In the genomic region with DNA sequence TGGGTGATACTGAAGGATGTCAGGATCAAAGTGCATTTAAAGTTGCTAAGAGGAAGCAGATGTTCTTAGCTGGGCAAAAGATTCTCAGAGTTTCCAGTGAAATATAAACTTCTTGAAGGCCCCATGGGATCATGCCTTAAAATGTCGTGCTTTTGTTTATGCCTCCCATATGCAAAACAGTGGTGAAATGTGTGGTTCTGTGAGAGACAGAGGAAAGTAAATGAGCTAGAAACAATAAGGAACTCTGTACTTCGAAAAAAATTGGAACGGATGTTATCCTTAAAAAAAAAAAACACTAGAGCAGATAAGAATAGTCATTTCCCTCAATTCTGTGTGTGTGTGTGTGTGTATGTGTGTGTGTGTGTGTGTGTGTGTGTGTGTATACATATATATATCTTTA, we compare ENCODE assay signal across 11 cellular contexts.
DNase-seq lines count a peak whose midpoint lies in the region; ATAC-seq and TF ChIP-seq lines count a peak whose summit lies in the region.
"Had no signal": no experiment of that assay in that cellular context is flagged by ENCODE, and none has a peak within 500 bp of the region (broad histone marks: within the 10 kb centered on the region; RNA-seq: fewer than 3 reads in every experiment).

No MANE protein-coding gene starts in this region.

- H3K4me3 ChIP-seq in astrocyte of the cerebellum (ENCODE audit: low read depth, low read length) (no peak overlapping the region), mesendoderm (ENCODE audit: low read length) (no peak overlapping the region)
- H3K4me3 ChIP-seq: right atrium auricular region had no signal

- no peak overlapping the region for H2AK5ac ChIP-seq in mesendoderm (ENCODE audit: low read length)

- no peak overlapping the region for H3K4me3 Mint-ChIP-seq in CD14-positive monocyte

- no peak overlapping the region for H3K4me2 ChIP-seq in mesendoderm (ENCODE audit: low read length)

- H3K56ac ChIP-seq in mesendoderm (ENCODE audit: low read length): no peak overlapping the region

- H2BK120ac ChIP-seq in mesendoderm (ENCODE audit: low read depth, low read length): no peak overlapping the region

- H2BK15ac ChIP-seq in mesendoderm (replicated peaks; ENCODE audit: low read depth): peak overlapping the region; percentile 45

- TF ChIP-seq CTCF in astrocyte of the cerebellum (IDR thresholded peaks at IDR 0.05; ENCODE audit: low read depth, low read length, missing control alignments) (no peak), CD14-positive monocyte (IDR thresholded peaks at IDR 0.05) (no peak)

- H3K79me1 ChIP-seq in mesendoderm (ENCODE audit: low read length): no peaks in the 10 kb centered on the region

- H3K27ac Mint-ChIP-seq in CD14-positive monocyte: no peak overlapping the region

- no peak overlapping the region for H3K4ac ChIP-seq in mesendoderm (ENCODE audit: low read depth, low read length)

- peak; percentile 54 for DNase-seq in COLO829 (ENCODE audit: low spot score)
- DNase-seq in astrocyte of the cerebellum (ENCODE audit: low read depth): peak; percentile 49
- DNase-seq in mesendoderm: no peak
- DNase-seq in CD14-positive monocyte (ENCODE audit: low spot score): no peak
- no peak for DNase-seq in activated CD4-positive, alpha-beta T cell treated with anti-CD3 and anti-CD28 coated beads for 48 hours
- DNase-seq: effector memory CD4-positive, alpha-beta T cell; stimulated activated CD8-positive, alpha-beta memory T cell treated with anti-CD3 and anti-CD28 coated beads, Interleukin-4, amount 100 ng/mL, for 48 hours had no signal

- WGBS in mesendoderm (ENCODE audit: extremely low coverage, insufficient coverage, low lambda C conversion rate): no CpG with 5 or more reads among the region's 3 CpGs

- no peaks in the 10 kb centered on the region for H3K27me3 ChIP-seq in mesendoderm (ENCODE audit: insufficient read depth, low read length, poor library complexity)
- H3K27me3 ChIP-seq: right atrium auricular region had no signal

- no peak overlapping the region for H3K18ac ChIP-seq in mesendoderm (ENCODE audit: low read length)

- H4K8ac ChIP-seq in mesendoderm (ENCODE audit: low read depth, low read length): no peak overlapping the region

- in situ Hi-C loops in astrocyte of the cerebellum (cut with HindIII; ENCODE audit: low sequenced_read_pairs): loop anchor here (5.0 kb wide), 1 partner anchor 62 kb away; no protein-coding TSS in a partner anchor

- no peak overlapping the region for H4K5ac ChIP-seq in mesendoderm (ENCODE audit: low read length)

- no peaks in the 10 kb centered on the region for H3K4me1 ChIP-seq in mesendoderm (ENCODE audit: control insufficient read depth, low read depth, low read length)

- H3K36me3 Mint-ChIP-seq in CD14-positive monocyte: no peaks in the 10 kb centered on the region

- H3K4me1 Mint-ChIP-seq in CD14-positive monocyte: peaks cover 4% of the 10 kb centered on the region

- H3K27me3 Mint-ChIP-seq in CD14-positive monocyte (ENCODE audit: low read depth in 3 of 3): no peaks in the 10 kb centered on the region

- H3K27ac ChIP-seq in mesendoderm (ENCODE audit: low read depth, low read length): no peak overlapping the region
- H3K27ac ChIP-seq: right atrium auricular region had no signal

- no peaks in the 10 kb centered on the region for H3K36me3 ChIP-seq in mesendoderm (ENCODE audit: control insufficient read depth, insufficient read depth, low read length)
- H3K36me3 ChIP-seq: right atrium auricular region had no signal

- ATAC-seq in HG03066 (IDR thresholded peaks at IDR 0.05; ENCODE audit: low read depth, unreplicated experiment) (peak; percentile 74), GM18858 (IDR thresholded peaks at IDR 0.05; ENCODE audit: unreplicated experiment) (no peak), HG02588 (IDR thresholded peaks at IDR 0.05; ENCODE audit: unreplicated experiment) (no peak)

- H3K9me3 Mint-ChIP-seq in CD14-positive monocyte: no peaks in the 10 kb centered on the region

- no peak overlapping the region for H2BK5ac ChIP-seq in mesendoderm (ENCODE audit: low read length)

- H3K9ac ChIP-seq in mesendoderm (ENCODE audit: low read length): no peak overlapping the region

- H3K23ac ChIP-seq in mesendoderm (ENCODE audit: low read length): no peak overlapping the region

- intact Hi-C loops in CD14-positive monocyte (cut with micrococcal nuclease): no loop called here

- H3K79me2 ChIP-seq in mesendoderm (ENCODE audit: control insufficient read depth, insufficient read depth, low read length): no peaks in the 10 kb centered on the region

Comparison
In these comparisons a context has a peak if more than half of its experiments do, and no peak if none do; other contexts are left out.
1. DNase-seq: peak in COLO829 (single experiment) and astrocyte of the cerebellum (single experiment); none in mesendoderm (single experiment), CD14-positive monocyte (single experiment) and activated CD4-positive, alpha-beta T cell treated with anti-CD3 and anti-CD28 coated beads for 48 hours (single experiment).